Comparison of ENCODE assay signal across 1 cellular context in the genomic region with DNA sequence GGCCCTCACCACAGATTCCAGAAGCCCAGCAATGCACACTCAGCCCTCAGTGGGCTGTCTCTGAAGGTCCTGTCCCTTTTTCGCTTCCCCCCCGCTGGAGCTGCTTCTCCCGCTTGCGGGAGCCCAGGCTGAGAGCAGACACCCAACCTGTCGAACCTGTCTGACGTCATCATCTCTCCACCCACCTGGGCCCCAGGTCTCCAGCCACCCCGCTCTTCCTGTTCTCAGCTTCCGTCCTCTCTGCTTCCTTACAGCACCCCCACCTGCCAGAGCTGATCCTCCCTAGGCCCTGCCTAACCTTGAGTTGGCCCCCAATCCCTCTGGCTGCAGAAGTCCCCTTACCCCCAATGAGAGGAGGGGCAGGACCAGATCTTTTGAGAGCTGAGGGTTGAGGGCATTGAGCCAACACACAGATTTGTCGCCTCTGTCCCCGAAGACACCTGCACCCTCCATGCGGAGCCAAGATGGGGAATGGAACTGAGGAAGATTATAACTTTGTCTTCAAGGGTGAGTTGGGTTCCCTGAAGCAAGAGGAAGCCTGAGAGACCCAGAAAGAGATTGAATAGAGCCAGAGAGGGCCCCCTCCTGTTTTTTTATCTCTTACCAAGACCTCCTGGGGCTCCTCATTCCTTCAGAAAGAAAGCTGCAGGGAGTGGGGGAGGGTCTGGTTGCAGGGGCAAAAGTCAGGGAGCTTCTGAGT.
TF ChIP-seq lines count a peak whose summit lies in the region.

A gene (plus strand): TSS at position 224 of the 700 bp plus-strand sequence. CDS start 241 bp downstream, at position 465.

TF ChIP-seq in WTC11, 78 proteins besides CTCF, POLR2A, EP300 and RAD21 (continued from another document):
- TF ChIP-seq, protein P1, sequence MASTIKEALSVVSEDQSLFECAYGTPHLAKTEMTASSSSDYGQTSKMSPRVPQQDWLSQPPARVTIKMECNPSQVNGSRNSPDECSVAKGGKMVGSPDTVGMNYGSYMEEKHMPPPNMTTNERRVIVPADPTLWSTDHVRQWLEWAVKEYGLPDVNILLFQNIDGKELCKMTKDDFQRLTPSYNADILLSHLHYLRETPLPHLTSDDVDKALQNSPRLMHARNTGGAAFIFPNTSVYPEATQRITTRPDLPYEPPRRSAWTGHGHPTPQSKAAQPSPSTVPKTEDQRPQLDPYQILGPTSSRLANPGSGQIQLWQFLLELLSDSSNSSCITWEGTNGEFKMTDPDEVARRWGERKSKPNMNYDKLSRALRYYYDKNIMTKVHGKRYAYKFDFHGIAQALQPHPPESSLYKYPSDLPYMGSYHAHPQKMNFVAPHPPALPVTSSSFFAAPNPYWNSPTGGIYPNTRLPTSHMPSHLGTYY (CRISPR knock-in tag; IDR thresholded peaks at IDR 0.05): peak; percentile 56; the same call in 1 of the 2 replicates
- TF ChIP-seq, protein P2, sequence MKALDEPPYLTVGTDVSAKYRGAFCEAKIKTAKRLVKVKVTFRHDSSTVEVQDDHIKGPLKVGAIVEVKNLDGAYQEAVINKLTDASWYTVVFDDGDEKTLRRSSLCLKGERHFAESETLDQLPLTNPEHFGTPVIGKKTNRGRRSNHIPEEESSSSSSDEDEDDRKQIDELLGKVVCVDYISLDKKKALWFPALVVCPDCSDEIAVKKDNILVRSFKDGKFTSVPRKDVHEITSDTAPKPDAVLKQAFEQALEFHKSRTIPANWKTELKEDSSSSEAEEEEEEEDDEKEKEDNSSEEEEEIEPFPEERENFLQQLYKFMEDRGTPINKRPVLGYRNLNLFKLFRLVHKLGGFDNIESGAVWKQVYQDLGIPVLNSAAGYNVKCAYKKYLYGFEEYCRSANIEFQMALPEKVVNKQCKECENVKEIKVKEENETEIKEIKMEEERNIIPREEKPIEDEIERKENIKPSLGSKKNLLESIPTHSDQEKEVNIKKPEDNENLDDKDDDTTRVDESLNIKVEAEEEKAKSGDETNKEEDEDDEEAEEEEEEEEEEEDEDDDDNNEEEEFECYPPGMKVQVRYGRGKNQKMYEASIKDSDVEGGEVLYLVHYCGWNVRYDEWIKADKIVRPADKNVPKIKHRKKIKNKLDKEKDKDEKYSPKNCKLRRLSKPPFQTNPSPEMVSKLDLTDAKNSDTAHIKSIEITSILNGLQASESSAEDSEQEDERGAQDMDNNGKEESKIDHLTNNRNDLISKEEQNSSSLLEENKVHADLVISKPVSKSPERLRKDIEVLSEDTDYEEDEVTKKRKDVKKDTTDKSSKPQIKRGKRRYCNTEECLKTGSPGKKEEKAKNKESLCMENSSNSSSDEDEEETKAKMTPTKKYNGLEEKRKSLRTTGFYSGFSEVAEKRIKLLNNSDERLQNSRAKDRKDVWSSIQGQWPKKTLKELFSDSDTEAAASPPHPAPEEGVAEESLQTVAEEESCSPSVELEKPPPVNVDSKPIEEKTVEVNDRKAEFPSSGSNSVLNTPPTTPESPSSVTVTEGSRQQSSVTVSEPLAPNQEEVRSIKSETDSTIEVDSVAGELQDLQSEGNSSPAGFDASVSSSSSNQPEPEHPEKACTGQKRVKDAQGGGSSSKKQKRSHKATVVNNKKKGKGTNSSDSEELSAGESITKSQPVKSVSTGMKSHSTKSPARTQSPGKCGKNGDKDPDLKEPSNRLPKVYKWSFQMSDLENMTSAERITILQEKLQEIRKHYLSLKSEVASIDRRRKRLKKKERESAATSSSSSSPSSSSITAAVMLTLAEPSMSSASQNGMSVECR (CRISPR knock-in tag; IDR thresholded peaks at IDR 0.05; ENCODE audit: borderline replicate concordance): no peak
- TF ChIP-seq, protein P3, sequence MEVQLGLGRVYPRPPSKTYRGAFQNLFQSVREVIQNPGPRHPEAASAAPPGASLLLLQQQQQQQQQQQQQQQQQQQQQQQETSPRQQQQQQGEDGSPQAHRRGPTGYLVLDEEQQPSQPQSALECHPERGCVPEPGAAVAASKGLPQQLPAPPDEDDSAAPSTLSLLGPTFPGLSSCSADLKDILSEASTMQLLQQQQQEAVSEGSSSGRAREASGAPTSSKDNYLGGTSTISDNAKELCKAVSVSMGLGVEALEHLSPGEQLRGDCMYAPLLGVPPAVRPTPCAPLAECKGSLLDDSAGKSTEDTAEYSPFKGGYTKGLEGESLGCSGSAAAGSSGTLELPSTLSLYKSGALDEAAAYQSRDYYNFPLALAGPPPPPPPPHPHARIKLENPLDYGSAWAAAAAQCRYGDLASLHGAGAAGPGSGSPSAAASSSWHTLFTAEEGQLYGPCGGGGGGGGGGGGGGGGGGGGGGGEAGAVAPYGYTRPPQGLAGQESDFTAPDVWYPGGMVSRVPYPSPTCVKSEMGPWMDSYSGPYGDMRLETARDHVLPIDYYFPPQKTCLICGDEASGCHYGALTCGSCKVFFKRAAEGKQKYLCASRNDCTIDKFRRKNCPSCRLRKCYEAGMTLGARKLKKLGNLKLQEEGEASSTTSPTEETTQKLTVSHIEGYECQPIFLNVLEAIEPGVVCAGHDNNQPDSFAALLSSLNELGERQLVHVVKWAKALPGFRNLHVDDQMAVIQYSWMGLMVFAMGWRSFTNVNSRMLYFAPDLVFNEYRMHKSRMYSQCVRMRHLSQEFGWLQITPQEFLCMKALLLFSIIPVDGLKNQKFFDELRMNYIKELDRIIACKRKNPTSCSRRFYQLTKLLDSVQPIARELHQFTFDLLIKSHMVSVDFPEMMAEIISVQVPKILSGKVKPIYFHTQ (CRISPR knock-in tag; IDR thresholded peaks at IDR 0.05): no peak
- TF ChIP-seq, protein P4, sequence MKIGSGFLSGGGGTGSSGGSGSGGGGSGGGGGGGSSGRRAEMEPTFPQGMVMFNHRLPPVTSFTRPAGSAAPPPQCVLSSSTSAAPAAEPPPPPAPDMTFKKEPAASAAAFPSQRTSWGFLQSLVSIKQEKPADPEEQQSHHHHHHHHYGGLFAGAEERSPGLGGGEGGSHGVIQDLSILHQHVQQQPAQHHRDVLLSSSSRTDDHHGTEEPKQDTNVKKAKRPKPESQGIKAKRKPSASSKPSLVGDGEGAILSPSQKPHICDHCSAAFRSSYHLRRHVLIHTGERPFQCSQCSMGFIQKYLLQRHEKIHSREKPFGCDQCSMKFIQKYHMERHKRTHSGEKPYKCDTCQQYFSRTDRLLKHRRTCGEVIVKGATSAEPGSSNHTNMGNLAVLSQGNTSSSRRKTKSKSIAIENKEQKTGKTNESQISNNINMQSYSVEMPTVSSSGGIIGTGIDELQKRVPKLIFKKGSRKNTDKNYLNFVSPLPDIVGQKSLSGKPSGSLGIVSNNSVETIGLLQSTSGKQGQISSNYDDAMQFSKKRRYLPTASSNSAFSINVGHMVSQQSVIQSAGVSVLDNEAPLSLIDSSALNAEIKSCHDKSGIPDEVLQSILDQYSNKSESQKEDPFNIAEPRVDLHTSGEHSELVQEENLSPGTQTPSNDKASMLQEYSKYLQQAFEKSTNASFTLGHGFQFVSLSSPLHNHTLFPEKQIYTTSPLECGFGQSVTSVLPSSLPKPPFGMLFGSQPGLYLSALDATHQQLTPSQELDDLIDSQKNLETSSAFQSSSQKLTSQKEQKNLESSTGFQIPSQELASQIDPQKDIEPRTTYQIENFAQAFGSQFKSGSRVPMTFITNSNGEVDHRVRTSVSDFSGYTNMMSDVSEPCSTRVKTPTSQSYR (CRISPR knock-in tag; IDR thresholded peaks at IDR 0.05): 0 out of 2 replicates have a peak, but pooled peaks have one; percentile 40
- TF ChIP-seq PRRX2 (CRISPR knock-in tag; IDR thresholded peaks at IDR 0.05) (0 out of 2 replicates have a peak, but pooled peaks have one; percentile 19), KAT7 (CRISPR knock-in tag; IDR thresholded peaks at IDR 0.05; ENCODE audit: borderline replicate concordance) (peak; percentile 48; the same call in 1 of the 2 replicates), GABPB1 (CRISPR knock-in tag; IDR thresholded peaks at IDR 0.05) (no peak), ZBTB21 (CRISPR knock-in tag; IDR thresholded peaks at IDR 0.05; ENCODE audit: borderline replicate concordance) (peak; percentile 85), JUN (CRISPR knock-in tag; IDR thresholded peaks at IDR 0.05) (no peak), SP1 (CRISPR knock-in tag; conservative IDR thresholded peaks at IDR 0.05) (peak; percentile 38; the same call in 1 of the 2 replicates)
- TF ChIP-seq, protein P5, sequence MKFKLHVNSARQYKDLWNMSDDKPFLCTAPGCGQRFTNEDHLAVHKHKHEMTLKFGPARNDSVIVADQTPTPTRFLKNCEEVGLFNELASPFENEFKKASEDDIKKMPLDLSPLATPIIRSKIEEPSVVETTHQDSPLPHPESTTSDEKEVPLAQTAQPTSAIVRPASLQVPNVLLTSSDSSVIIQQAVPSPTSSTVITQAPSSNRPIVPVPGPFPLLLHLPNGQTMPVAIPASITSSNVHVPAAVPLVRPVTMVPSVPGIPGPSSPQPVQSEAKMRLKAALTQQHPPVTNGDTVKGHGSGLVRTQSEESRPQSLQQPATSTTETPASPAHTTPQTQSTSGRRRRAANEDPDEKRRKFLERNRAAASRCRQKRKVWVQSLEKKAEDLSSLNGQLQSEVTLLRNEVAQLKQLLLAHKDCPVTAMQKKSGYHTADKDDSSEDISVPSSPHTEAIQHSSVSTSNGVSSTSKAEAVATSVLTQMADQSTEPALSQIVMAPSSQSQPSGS (CRISPR knock-in tag; IDR thresholded peaks at IDR 0.05; ENCODE audit: borderline replicate concordance, low read depth): no peak
